ENCODE assay signal across 2 cellular contexts in the genomic region with DNA sequence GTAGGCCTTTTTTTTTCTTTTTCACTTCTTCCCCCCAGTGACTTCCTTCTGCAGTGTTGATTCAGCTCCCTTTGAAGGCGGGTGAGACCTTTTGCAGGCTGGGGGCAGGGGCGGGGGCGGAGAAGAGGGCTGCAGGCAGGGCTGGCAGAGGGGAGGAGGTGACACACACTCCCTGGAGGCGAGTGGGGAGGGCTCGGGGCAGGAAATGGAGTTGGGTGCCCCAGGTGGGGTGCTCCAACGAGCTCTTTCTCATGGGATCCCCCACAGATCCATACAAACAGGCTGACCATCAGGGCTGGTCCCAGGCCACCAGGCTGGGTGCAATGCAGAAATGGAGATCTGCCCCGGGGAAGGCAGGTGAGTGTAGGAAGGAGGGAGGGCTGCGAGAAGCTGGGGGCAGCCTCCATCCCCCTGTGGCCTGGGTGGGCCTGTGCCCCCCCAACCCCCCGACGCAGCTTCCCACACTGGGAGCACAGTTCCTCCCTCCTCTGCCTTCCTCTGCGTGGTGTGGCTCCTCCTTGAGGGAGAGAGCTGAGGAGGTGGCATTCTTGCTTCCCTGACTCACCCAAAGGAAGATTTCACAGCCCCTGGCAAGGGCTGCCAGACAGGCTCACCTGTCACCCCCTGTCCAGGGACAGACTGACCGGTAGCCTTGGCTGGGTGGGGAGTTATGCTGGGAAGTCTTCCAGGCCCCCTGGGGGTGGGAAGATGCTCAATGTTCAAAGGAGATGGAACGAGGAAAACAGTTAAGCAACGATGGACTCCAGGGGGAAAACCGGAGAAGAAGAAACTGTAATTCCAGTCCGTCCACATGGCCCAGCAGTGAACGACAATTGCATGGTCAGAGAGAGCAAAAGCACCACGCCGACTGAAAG.
A peak's percentile ranks its signal among the peaks of the same experiment; 100 is the strongest.
TF ChIP-seq lines count a peak whose summit lies in the region.

No MANE protein-coding gene starts in this region.

TF ChIP-seq in GM12878, 131 proteins besides CTCF, POLR2A, EP300 and RAD21 (continues in another document):
- no peak for TF ChIP-seq CUX1 (IDR thresholded peaks at IDR 0.05; ENCODE audit: insufficient replicate concordance, low read depth, low read length)
- peak; percentile 48; the same call in 1 of the 2 replicates for TF ChIP-seq POLR2AphosphoS5 (IDR thresholded peaks at IDR 0.05; ENCODE audit: low read length)
- peak; percentile 90 for TF ChIP-seq IKZF1 (conservative IDR thresholded peaks at IDR 0.05)
- TF ChIP-seq DPF2 (IDR thresholded peaks at IDR 0.05) = peak; percentile 53; the same call in 1 of the 2 replicates
- no peak for TF ChIP-seq ZNF274 (IDR thresholded peaks at IDR 0.05; ENCODE audit: insufficient read depth, insufficient read length)
- TF ChIP-seq E4F1 (IDR thresholded peaks at IDR 0.05; ENCODE audit: borderline replicate concordance, partially characterized antibody) = peak; percentile 44
- peak; percentile 37 for TF ChIP-seq SP1 (IDR thresholded peaks at IDR 0.05; ENCODE audit: low read depth, low read length)
- no peak for TF ChIP-seq ZNF622 (IDR thresholded peaks at IDR 0.05)
- TF ChIP-seq, protein P1, sequence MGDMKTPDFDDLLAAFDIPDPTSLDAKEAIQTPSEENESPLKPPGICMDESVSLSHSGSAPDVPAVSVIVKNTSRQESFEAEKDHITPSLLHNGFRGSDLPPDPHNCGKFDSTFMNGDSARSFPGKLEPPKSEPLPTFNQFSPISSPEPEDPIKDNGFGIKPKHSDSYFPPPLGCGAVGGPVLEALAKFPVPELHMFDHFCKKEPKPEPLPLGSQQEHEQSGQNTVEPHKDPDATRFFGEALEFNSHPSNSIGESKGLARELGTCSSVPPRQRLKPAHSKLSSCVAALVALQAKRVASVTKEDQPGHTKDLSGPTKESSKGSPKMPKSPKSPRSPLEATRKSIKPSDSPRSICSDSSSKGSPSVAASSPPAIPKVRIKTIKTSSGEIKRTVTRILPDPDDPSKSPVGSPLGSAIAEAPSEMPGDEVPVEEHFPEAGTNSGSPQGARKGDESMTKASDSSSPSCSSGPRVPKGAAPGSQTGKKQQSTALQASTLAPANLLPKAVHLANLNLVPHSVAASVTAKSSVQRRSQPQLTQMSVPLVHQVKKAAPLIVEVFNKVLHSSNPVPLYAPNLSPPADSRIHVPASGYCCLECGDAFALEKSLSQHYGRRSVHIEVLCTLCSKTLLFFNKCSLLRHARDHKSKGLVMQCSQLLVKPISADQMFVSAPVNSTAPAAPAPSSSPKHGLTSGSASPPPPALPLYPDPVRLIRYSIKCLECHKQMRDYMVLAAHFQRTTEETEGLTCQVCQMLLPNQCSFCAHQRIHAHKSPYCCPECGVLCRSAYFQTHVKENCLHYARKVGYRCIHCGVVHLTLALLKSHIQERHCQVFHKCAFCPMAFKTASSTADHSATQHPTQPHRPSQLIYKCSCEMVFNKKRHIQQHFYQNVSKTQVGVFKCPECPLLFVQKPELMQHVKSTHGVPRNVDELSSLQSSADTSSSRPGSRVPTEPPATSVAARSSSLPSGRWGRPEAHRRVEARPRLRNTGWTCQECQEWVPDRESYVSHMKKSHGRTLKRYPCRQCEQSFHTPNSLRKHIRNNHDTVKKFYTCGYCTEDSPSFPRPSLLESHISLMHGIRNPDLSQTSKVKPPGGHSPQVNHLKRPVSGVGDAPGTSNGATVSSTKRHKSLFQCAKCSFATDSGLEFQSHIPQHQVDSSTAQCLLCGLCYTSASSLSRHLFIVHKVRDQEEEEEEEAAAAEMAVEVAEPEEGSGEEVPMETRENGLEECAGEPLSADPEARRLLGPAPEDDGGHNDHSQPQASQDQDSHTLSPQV (IDR thresholded peaks at IDR 0.05) = 0 out of 2 replicates have a peak, but pooled peaks have one; percentile 27

TF ChIP-seq in HepG2, 621 proteins besides CTCF, POLR2A, EP300 and RAD21 (continues in another document):
- TF ChIP-seq, protein P2, sequence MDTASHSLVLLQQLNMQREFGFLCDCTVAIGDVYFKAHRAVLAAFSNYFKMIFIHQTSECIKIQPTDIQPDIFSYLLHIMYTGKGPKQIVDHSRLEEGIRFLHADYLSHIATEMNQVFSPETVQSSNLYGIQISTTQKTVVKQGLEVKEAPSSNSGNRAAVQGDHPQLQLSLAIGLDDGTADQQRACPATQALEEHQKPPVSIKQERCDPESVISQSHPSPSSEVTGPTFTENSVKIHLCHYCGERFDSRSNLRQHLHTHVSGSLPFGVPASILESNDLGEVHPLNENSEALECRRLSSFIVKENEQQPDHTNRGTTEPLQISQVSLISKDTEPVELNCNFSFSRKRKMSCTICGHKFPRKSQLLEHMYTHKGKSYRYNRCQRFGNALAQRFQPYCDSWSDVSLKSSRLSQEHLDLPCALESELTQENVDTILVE (CRISPR knock-in tag; IDR thresholded peaks at IDR 0.05) = no peak
- no peak for TF ChIP-seq SP4 (CRISPR knock-in tag; IDR thresholded peaks at IDR 0.05)
- no peak for TF ChIP-seq ZHX1 (CRISPR knock-in tag; IDR thresholded peaks at IDR 0.05; ENCODE audit: low read depth)
- TF ChIP-seq AGO2 (optimal IDR thresholded peaks at IDR 0.05; ENCODE audit: low read depth, low read length) = no peak
- TF ChIP-seq NRL (CRISPR knock-in tag; IDR thresholded peaks at IDR 0.05; ENCODE audit: borderline replicate concordance) = no peak
- no peak for TF ChIP-seq CHD4 (IDR thresholded peaks at IDR 0.05; ENCODE audit: borderline replicate concordance, low read length)
- TF ChIP-seq PHF5A (CRISPR knock-in tag; IDR thresholded peaks at IDR 0.05; ENCODE audit: low read depth, unreplicated experiment) = no peak
- no peak for TF ChIP-seq PCBP2 (optimal IDR thresholded peaks at IDR 0.05; ENCODE audit: low read depth, low read length, poor library complexity, severe bottlenecking)
- peak; percentile 60; the same call in 1 of the 2 replicates for TF ChIP-seq TCF7 (IDR thresholded peaks at IDR 0.05; ENCODE audit: low read depth)
- TF ChIP-seq, protein P3, sequence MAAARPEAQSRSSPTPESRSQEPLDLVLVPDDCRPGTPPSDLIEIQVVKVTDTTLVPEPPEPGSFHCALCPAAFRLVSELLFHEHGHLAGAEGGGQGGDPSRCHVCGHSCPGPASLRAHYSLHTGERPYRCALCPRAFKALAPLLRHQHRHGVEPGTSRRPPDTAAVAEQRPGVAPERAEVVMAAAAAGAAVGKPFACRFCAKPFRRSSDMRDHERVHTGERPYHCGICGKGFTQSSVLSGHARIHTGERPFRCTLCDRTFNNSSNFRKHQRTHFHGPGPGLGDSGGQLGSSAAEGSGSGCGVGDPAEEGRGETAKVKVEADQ (CRISPR knock-in tag; IDR thresholded peaks at IDR 0.05; ENCODE audit: borderline replicate concordance) = no peak
- no peak for TF ChIP-seq FIP1L1 (IDR thresholded peaks at IDR 0.05; ENCODE audit: borderline replicate concordance, insufficient read depth, low read depth, low read length)
- no peak for TF ChIP-seq ZNF850 (CRISPR knock-in tag; conservative IDR thresholded peaks at IDR 0.05)
- TF ChIP-seq PHF21A (CRISPR knock-in tag; IDR thresholded peaks at IDR 0.05) = 0 out of 2 replicates have a peak, but pooled peaks have one; percentile 17
- TF ChIP-seq ZNF331 (CRISPR knock-in tag; IDR thresholded peaks at IDR 0.05) = no peak
- TF ChIP-seq NFIC (IDR thresholded peaks at IDR 0.05; ENCODE audit: low read length) = no peak
- no peak for TF ChIP-seq ZNF546 (CRISPR knock-in tag; conservative IDR thresholded peaks at IDR 0.05)
- no peak for TF ChIP-seq PREB (CRISPR knock-in tag; IDR thresholded peaks at IDR 0.05)
- no peak for TF ChIP-seq GMEB1 (CRISPR knock-in tag; IDR thresholded peaks at IDR 0.05; ENCODE audit: borderline replicate concordance)
- TF ChIP-seq MED13 (CRISPR knock-in tag; IDR thresholded peaks at IDR 0.05) = no peak
- no peak for TF ChIP-seq GTF3A (CRISPR knock-in tag; conservative IDR thresholded peaks at IDR 0.05)
- TF ChIP-seq ONECUT2 (CRISPR knock-in tag; IDR thresholded peaks at IDR 0.05) = no peak
- no peak for TF ChIP-seq ZNF335 (CRISPR knock-in tag; IDR thresholded peaks at IDR 0.05)
- TF ChIP-seq PHF20 (CRISPR knock-in tag; IDR thresholded peaks at IDR 0.05) = no peak
- no peak for TF ChIP-seq ZNF777 (CRISPR knock-in tag; IDR thresholded peaks at IDR 0.05)
- TF ChIP-seq ZFP36L1 (CRISPR knock-in tag; IDR thresholded peaks at IDR 0.05) = no peak
- no peak for TF ChIP-seq TMF1 (CRISPR knock-in tag; IDR thresholded peaks at IDR 0.05; ENCODE audit: low read depth)
- no peak for TF ChIP-seq DPF2 (CRISPR knock-in tag; IDR thresholded peaks at IDR 0.05; ENCODE audit: borderline replicate concordance, low read depth)
- TF ChIP-seq FOXK1 (CRISPR knock-in tag; IDR thresholded peaks at IDR 0.05; ENCODE audit: borderline replicate concordance, low read depth) = no peak
- no peak for TF ChIP-seq ARNT2 (CRISPR knock-in tag; IDR thresholded peaks at IDR 0.05; ENCODE audit: low read depth)
- TF ChIP-seq, protein P4, sequence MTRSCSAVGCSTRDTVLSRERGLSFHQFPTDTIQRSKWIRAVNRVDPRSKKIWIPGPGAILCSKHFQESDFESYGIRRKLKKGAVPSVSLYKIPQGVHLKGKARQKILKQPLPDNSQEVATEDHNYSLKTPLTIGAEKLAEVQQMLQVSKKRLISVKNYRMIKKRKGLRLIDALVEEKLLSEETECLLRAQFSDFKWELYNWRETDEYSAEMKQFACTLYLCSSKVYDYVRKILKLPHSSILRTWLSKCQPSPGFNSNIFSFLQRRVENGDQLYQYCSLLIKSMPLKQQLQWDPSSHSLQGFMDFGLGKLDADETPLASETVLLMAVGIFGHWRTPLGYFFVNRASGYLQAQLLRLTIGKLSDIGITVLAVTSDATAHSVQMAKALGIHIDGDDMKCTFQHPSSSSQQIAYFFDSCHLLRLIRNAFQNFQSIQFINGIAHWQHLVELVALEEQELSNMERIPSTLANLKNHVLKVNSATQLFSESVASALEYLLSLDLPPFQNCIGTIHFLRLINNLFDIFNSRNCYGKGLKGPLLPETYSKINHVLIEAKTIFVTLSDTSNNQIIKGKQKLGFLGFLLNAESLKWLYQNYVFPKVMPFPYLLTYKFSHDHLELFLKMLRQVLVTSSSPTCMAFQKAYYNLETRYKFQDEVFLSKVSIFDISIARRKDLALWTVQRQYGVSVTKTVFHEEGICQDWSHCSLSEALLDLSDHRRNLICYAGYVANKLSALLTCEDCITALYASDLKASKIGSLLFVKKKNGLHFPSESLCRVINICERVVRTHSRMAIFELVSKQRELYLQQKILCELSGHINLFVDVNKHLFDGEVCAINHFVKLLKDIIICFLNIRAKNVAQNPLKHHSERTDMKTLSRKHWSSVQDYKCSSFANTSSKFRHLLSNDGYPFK (CRISPR knock-in tag; IDR thresholded peaks at IDR 0.05; ENCODE audit: borderline replicate concordance) = no peak
- no peak for TF ChIP-seq PPARG (CRISPR knock-in tag; conservative IDR thresholded peaks at IDR 0.05)
- TF ChIP-seq ZNF615 (CRISPR knock-in tag; IDR thresholded peaks at IDR 0.05; ENCODE audit: borderline replicate concordance) = no peak
- no peak for TF ChIP-seq NFRKB (IDR thresholded peaks at IDR 0.05)
- no peak for TF ChIP-seq MTA1 (CRISPR knock-in tag; IDR thresholded peaks at IDR 0.05; ENCODE audit: borderline replicate concordance)
- no peak for TF ChIP-seq UBTF (CRISPR knock-in tag; IDR thresholded peaks at IDR 0.05)
- TF ChIP-seq NR2F1 (CRISPR knock-in tag; IDR thresholded peaks at IDR 0.05) = no peak
